1 cellular context compared by ENCODE assay signal in genomic region chr1:156677616-156678596, GRCh38.
TF ChIP-seq lines count a peak whose summit lies in the region.

No MANE protein-coding gene starts in this region.

TF ChIP-seq in WTC11, 78 proteins besides CTCF, POLR2A, EP300 and RAD21:
- TF ChIP-seq HMGXB4 (CRISPR knock-in tag; IDR thresholded peaks at IDR 0.05) (no peak), TEAD1 (CRISPR knock-in tag; IDR thresholded peaks at IDR 0.05) (0 out of 2 replicates have a peak, but pooled peaks have one; percentile 26), SOX15 (CRISPR knock-in tag; IDR thresholded peaks at IDR 0.05) (no peak), CREM (CRISPR knock-in tag; IDR thresholded peaks at IDR 0.05) (no peak), MAX (CRISPR knock-in tag; IDR thresholded peaks at IDR 0.05) (0 out of 2 replicates have a peak, but pooled peaks have one; percentile 17), AFF4 (CRISPR knock-in tag; IDR thresholded peaks at IDR 0.05; ENCODE audit: borderline replicate concordance) (no peak)
